In the genomic region with DNA sequence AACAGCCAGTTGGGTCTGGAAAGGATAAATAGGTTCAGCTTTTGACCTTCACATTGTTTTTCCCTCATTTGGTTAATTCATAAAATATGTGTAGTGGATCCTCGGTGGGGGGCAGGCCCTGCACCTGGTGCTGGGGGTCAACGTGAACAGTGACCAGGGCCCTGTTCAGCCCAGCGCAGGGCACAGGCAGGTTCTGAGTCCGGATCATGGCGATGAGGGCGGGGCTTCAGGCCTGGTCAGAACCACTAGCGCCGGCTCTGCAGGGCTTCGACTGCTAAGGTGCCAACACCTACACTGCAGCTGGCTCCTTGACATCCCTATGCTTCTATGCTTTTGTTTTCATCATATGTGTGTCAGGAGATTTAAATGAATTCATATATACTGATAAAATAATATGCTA, we compare ENCODE assay signal across 1 cellular context.
TF ChIP-seq lines count a peak whose summit lies in the region.

No MANE protein-coding gene starts in this region.

TF ChIP-seq in GM23338, 12 proteins besides CTCF, POLR2A, EP300 and RAD21 (continued from another document):
- TF ChIP-seq, protein P1, sequence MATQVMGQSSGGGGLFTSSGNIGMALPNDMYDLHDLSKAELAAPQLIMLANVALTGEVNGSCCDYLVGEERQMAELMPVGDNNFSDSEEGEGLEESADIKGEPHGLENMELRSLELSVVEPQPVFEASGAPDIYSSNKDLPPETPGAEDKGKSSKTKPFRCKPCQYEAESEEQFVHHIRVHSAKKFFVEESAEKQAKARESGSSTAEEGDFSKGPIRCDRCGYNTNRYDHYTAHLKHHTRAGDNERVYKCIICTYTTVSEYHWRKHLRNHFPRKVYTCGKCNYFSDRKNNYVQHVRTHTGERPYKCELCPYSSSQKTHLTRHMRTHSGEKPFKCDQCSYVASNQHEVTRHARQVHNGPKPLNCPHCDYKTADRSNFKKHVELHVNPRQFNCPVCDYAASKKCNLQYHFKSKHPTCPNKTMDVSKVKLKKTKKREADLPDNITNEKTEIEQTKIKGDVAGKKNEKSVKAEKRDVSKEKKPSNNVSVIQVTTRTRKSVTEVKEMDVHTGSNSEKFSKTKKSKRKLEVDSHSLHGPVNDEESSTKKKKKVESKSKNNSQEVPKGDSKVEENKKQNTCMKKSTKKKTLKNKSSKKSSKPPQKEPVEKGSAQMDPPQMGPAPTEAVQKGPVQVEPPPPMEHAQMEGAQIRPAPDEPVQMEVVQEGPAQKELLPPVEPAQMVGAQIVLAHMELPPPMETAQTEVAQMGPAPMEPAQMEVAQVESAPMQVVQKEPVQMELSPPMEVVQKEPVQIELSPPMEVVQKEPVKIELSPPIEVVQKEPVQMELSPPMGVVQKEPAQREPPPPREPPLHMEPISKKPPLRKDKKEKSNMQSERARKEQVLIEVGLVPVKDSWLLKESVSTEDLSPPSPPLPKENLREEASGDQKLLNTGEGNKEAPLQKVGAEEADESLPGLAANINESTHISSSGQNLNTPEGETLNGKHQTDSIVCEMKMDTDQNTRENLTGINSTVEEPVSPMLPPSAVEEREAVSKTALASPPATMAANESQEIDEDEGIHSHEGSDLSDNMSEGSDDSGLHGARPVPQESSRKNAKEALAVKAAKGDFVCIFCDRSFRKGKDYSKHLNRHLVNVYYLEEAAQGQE (IDR thresholded peaks at IDR 0.05; ENCODE audit: unreplicated experiment) = no peak
- TF ChIP-seq EZH2 (IDR thresholded peaks at IDR 0.05; ENCODE audit: low read depth, unreplicated experiment) = no peak
- TF ChIP-seq, protein P2, sequence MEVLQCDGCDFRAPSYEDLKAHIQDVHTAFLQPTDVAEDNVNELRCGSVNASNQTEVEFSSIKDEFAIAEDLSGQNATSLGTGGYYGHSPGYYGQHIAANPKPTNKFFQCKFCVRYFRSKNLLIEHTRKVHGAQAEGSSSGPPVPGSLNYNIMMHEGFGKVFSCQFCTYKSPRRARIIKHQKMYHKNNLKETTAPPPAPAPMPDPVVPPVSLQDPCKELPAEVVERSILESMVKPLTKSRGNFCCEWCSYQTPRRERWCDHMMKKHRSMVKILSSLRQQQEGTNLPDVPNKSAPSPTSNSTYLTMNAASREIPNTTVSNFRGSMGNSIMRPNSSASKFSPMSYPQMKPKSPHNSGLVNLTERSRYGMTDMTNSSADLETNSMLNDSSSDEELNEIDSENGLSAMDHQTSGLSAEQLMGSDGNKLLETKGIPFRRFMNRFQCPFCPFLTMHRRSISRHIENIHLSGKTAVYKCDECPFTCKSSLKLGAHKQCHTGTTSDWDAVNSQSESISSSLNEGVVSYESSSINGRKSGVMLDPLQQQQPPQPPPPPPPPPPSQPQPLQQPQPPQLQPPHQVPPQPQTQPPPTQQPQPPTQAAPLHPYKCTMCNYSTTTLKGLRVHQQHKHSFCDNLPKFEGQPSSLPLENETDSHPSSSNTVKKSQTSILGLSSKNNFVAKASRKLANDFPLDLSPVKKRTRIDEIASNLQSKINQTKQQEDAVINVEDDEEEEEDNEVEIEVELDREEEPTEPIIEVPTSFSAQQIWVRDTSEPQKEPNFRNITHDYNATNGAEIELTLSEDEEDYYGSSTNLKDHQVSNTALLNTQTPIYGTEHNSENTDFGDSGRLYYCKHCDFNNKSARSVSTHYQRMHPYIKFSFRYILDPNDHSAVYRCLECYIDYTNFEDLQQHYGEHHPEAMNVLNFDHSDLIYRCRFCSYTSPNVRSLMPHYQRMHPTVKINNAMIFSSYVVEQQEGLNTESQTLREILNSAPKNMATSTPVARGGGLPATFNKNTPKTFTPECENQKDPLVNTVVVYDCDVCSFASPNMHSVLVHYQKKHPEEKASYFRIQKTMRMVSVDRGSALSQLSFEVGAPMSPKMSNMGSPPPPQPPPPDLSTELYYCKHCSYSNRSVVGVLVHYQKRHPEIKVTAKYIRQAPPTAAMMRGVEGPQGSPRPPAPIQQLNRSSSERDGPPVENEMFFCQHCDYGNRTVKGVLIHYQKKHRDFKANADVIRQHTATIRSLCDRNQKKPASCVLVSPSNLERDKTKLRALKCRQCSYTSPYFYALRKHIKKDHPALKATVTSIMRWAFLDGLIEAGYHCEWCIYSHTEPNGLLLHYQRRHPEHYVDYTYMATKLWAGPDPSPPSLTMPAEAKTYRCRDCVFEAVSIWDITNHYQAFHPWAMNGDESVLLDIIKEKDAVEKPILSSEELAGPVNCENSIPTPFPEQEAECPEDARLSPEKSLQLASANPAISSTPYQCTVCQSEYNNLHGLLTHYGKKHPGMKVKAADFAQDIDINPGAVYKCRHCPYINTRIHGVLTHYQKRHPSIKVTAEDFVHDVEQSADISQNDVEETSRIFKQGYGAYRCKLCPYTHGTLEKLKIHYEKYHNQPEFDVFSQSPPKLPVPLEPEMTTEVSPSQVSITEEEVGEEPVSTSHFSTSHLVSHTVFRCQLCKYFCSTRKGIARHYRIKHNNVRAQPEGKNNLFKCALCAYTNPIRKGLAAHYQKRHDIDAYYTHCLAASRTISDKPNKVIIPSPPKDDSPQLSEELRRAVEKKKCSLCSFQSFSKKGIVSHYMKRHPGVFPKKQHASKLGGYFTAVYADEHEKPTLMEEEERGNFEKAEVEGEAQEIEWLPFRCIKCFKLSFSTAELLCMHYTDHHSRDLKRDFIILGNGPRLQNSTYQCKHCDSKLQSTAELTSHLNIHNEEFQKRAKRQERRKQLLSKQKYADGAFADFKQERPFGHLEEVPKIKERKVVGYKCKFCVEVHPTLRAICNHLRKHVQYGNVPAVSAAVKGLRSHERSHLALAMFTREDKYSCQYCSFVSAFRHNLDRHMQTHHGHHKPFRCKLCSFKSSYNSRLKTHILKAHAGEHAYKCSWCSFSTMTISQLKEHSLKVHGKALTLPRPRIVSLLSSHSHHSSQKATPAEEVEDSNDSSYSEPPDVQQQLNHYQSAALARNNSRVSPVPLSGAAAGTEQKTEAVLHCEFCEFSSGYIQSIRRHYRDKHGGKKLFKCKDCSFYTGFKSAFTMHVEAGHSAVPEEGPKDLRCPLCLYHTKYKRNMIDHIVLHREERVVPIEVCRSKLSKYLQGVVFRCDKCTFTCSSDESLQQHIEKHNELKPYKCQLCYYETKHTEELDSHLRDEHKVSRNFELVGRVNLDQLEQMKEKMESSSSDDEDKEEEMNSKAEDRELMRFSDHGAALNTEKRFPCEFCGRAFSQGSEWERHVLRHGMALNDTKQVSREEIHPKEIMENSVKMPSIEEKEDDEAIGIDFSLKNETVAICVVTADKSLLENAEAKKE (CRISPR knock-in tag; IDR thresholded peaks at IDR 0.05) = no peak
